In the genomic region with DNA sequence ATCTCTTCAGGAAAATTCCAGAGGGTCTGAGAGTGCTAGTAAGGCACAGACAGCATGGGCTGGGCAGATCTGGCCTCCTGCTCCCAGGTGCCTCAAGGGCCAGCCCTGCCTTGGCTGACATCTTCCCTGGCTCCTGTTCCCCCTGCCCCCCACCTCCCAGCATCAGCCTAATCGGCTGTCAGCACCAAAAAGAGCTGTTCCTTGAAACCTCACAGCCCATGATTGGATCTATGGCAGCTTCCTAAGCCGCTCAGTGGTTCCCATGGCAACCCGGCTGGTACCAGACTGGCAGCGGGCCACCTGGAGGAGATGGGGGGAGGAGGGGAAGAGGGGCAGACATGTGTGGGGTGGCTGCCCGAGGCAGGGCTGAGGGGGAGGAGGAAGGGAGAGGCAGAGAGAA, we compare ENCODE assay signal across 15 cellular contexts.
A peak's percentile ranks its signal among the peaks of the same experiment; 100 is the strongest.
DNase-seq lines count a peak whose midpoint lies in the region; ATAC-seq and TF ChIP-seq lines count a peak whose summit lies in the region.
"Had no signal": no experiment of that assay in that cellular context is flagged by ENCODE, and none has a peak within 500 bp of the region (broad histone marks: within the 10 kb centered on the region; RNA-seq: fewer than 3 reads in every experiment).

No MANE protein-coding gene starts in this region.

- no peaks in the 10 kb centered on the region for H3K4me1 Mint-ChIP-seq in chondrocyte (ENCODE audit: low read depth)

- H3K27ac Mint-ChIP-seq in chondrocyte (ENCODE audit: unreplicated experiment): no peak overlapping the region
- H3K27ac Mint-ChIP-seq: CD8-positive, alpha-beta T cell had no signal

- no peak overlapping the region for H3K4me3 Mint-ChIP-seq in chondrocyte (ENCODE audit: unreplicated experiment)
- H3K4me3 Mint-ChIP-seq: CD8-positive, alpha-beta T cell had no signal

- DNase-seq in NCI-H345 (lab: John Stamatoyannopoulos, UW): peak; percentile 32
- no peak for DNase-seq in NCI-H345 treated with DMSO at 0.1 percent for 48 hours (lab: John Stamatoyannopoulos, UW; ENCODE audit: unreplicated experiment)
- peak; percentile 68 for DNase-seq in NCI-H2171 treated with DMSO at 0.1 percent for 48 hours (lab: John Stamatoyannopoulos, UW)
- peak; percentile 59 for DNase-seq in chondrocyte (ENCODE audit: low spot score)
- DNase-seq in putamen (ENCODE audit: low spot score): peak; percentile 83
- no peak for DNase-seq in A172 (ENCODE audit: low spot score)
- DNase-seq in DMS153 treated with DMSO at 0.1 percent for 48 hours (lab: John Stamatoyannopoulos, UW; ENCODE audit: unreplicated experiment): no peak
- DNase-seq: activated naive CD4-positive, alpha-beta T cell; CD8-positive, alpha-beta T cell; esophagus squamous epithelium; heart right ventricle; mesendoderm; stimulated activated naive CD4-positive, alpha-beta T cell had no signal

- no peaks in the 10 kb centered on the region for H3K9me3 Mint-ChIP-seq in chondrocyte (ENCODE audit: low read depth)
- H3K9me3 Mint-ChIP-seq: CD8-positive, alpha-beta T cell had no signal

- no peak for ATAC-seq in GM19324 (IDR thresholded peaks at IDR 0.05; ENCODE audit: low FRiP score, unreplicated experiment)
- ATAC-seq: CD8-positive, alpha-beta T cell; heart right ventricle; HepG2 had no signal

- TF ChIP-seq CTCF in chondrocyte (IDR thresholded peaks at IDR 0.05): no peak

- H3K27me3 Mint-ChIP-seq in chondrocyte (ENCODE audit: low read depth): peaks cover 69% of the 10 kb centered on the region

- no peaks in the 10 kb centered on the region for H3K36me3 Mint-ChIP-seq in chondrocyte (ENCODE audit: low read depth)
- H3K36me3 Mint-ChIP-seq: CD8-positive, alpha-beta T cell had no signal

Comparison
In these comparisons a context has a peak if more than half of its experiments do, and no peak if none do; other contexts are left out.
1. DNase-seq: peak in NCI-H345 (single experiment), NCI-H2171 treated with DMSO at 0.1 percent for 48 hours (single experiment), chondrocyte (single experiment) and putamen (single experiment); none in NCI-H345 treated with DMSO at 0.1 percent for 48 hours (single experiment), A172 (single experiment) and DMS153 treated with DMSO at 0.1 percent for 48 hours (single experiment).